Comparison of ENCODE assay signal across 18 cellular contexts in genomic region chr6:107756661-107757060, GRCh38.
"Had no signal": no experiment of that assay in that cellular context is flagged by ENCODE, and none has a peak within 500 bp of the region (broad histone marks: within the 10 kb centered on the region; RNA-seq: fewer than 3 reads in every experiment).

No MANE protein-coding gene starts in this region.

- ATAC-seq: left lobe of liver, SK-N-SH treated with all-trans-retinoic acid at 6 μM for 48 hours, WTC11 had no signal

- H3K27ac Mint-ChIP-seq: activated CD4-positive, alpha-beta T cell treated with anti-CD3 and anti-CD28 coated beads, Interleukin-2, amount 10 ng/mL, durations not matched to agents 24 days and 14 days; activated T-helper 1 cell treated with anti-CD3 and anti-CD28 coated beads, Interleukin-12 subunit alpha, Interleukin-12 subunit beta, Interleukin-2, Interleukin-4 antibody, amounts not matched to agents 30 ng/mL and 10 ng/mL and 1 ng/mL, durations not matched to agents 14 hours and 24 hours and 36 hours; WTC11 had no signal

- H3K4me1 Mint-ChIP-seq: WTC11 had no signal

- H3K4me3 Mint-ChIP-seq: activated CD4-positive, alpha-beta T cell treated with anti-CD3 and anti-CD28 coated beads, Interleukin-2, amount 10 ng/mL, durations not matched to agents 24 days and 14 days; activated T-helper 1 cell treated with anti-CD3 and anti-CD28 coated beads, Interleukin-12 subunit alpha, Interleukin-12 subunit beta, Interleukin-2, Interleukin-4 antibody, amounts not matched to agents 30 ng/mL and 10 ng/mL and 1 ng/mL, durations not matched to agents 14 hours and 24 hours and 36 hours; WTC11 had no signal

- H3K36me3 Mint-ChIP-seq: WTC11 had no signal

- DNase-seq: activated CD4-positive, alpha-beta T cell treated with anti-CD3 and anti-CD28 coated beads, Interleukin-2, amount 10 ng/mL, durations not matched to agents 24 days and 14 days; activated naive CD4-positive, alpha-beta T cell; amniotic stem cell; mammary epithelial cell; nucleus accumbens; posterior cingulate gyrus; retina; stimulated activated CD4-positive, alpha-beta T cell treated with anti-CD3 and anti-CD28 coated beads, Interleukin-12 subunit alpha, Interleukin-12 subunit beta, amount 100 ng/mL, for 4 hours; stimulated activated CD4-positive, alpha-beta T cell treated with anti-CD3 and anti-CD28 coated beads, Interleukin-2, amount 100 ng/mL, for 24 hours; T-helper 2 cell; thyroid gland had no signal

- FAIRE-seq: colon, endometrium, islet of Langerhans had no signal
